ENCODE assay signal across 1 cellular context in the genomic region with DNA sequence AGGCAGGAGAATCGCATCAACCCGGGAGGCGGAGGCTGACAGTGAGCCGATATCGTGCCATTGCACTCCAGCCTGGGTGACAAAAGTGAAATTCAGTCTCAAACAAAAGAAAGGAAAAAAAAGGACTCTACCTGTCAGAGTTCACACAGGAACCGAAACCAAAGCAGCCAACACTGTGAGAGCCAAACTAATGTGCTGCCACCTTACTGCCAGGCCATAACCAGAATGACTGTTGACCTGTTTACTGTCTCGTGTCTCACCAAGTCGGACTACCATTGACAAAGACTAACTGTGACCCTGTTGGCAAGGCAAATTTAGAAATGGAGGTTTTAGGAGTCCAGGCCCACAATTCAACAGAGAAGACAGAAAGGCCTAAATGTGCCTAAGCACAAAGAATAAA.
TF ChIP-seq lines count a peak whose summit lies in the region.

No MANE protein-coding gene starts in this region.

TF ChIP-seq in GM23338, 12 proteins besides CTCF, POLR2A, EP300 and RAD21 (continued from another document):
- TF ChIP-seq, protein P1, sequence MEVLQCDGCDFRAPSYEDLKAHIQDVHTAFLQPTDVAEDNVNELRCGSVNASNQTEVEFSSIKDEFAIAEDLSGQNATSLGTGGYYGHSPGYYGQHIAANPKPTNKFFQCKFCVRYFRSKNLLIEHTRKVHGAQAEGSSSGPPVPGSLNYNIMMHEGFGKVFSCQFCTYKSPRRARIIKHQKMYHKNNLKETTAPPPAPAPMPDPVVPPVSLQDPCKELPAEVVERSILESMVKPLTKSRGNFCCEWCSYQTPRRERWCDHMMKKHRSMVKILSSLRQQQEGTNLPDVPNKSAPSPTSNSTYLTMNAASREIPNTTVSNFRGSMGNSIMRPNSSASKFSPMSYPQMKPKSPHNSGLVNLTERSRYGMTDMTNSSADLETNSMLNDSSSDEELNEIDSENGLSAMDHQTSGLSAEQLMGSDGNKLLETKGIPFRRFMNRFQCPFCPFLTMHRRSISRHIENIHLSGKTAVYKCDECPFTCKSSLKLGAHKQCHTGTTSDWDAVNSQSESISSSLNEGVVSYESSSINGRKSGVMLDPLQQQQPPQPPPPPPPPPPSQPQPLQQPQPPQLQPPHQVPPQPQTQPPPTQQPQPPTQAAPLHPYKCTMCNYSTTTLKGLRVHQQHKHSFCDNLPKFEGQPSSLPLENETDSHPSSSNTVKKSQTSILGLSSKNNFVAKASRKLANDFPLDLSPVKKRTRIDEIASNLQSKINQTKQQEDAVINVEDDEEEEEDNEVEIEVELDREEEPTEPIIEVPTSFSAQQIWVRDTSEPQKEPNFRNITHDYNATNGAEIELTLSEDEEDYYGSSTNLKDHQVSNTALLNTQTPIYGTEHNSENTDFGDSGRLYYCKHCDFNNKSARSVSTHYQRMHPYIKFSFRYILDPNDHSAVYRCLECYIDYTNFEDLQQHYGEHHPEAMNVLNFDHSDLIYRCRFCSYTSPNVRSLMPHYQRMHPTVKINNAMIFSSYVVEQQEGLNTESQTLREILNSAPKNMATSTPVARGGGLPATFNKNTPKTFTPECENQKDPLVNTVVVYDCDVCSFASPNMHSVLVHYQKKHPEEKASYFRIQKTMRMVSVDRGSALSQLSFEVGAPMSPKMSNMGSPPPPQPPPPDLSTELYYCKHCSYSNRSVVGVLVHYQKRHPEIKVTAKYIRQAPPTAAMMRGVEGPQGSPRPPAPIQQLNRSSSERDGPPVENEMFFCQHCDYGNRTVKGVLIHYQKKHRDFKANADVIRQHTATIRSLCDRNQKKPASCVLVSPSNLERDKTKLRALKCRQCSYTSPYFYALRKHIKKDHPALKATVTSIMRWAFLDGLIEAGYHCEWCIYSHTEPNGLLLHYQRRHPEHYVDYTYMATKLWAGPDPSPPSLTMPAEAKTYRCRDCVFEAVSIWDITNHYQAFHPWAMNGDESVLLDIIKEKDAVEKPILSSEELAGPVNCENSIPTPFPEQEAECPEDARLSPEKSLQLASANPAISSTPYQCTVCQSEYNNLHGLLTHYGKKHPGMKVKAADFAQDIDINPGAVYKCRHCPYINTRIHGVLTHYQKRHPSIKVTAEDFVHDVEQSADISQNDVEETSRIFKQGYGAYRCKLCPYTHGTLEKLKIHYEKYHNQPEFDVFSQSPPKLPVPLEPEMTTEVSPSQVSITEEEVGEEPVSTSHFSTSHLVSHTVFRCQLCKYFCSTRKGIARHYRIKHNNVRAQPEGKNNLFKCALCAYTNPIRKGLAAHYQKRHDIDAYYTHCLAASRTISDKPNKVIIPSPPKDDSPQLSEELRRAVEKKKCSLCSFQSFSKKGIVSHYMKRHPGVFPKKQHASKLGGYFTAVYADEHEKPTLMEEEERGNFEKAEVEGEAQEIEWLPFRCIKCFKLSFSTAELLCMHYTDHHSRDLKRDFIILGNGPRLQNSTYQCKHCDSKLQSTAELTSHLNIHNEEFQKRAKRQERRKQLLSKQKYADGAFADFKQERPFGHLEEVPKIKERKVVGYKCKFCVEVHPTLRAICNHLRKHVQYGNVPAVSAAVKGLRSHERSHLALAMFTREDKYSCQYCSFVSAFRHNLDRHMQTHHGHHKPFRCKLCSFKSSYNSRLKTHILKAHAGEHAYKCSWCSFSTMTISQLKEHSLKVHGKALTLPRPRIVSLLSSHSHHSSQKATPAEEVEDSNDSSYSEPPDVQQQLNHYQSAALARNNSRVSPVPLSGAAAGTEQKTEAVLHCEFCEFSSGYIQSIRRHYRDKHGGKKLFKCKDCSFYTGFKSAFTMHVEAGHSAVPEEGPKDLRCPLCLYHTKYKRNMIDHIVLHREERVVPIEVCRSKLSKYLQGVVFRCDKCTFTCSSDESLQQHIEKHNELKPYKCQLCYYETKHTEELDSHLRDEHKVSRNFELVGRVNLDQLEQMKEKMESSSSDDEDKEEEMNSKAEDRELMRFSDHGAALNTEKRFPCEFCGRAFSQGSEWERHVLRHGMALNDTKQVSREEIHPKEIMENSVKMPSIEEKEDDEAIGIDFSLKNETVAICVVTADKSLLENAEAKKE (CRISPR knock-in tag; IDR thresholded peaks at IDR 0.05): no peak
- TF ChIP-seq ZNF114 (CRISPR knock-in tag; IDR thresholded peaks at IDR 0.05) (no peak), NANOG (IDR thresholded peaks at IDR 0.05; ENCODE audit: borderline replicate concordance) (no peak), POLR2AphosphoS5 (IDR thresholded peaks at IDR 0.05; ENCODE audit: low read depth) (no peak), CREB1 (CRISPR knock-in tag; IDR thresholded peaks at IDR 0.05; ENCODE audit: low read depth) (no peak), EZH2phosphoT487 (IDR thresholded peaks at IDR 0.05; ENCODE audit: unreplicated experiment) (no peak), ZNF331 (CRISPR knock-in tag; IDR thresholded peaks at IDR 0.05; ENCODE audit: low read depth) (no peak)
- TF ChIP-seq, protein P2, sequence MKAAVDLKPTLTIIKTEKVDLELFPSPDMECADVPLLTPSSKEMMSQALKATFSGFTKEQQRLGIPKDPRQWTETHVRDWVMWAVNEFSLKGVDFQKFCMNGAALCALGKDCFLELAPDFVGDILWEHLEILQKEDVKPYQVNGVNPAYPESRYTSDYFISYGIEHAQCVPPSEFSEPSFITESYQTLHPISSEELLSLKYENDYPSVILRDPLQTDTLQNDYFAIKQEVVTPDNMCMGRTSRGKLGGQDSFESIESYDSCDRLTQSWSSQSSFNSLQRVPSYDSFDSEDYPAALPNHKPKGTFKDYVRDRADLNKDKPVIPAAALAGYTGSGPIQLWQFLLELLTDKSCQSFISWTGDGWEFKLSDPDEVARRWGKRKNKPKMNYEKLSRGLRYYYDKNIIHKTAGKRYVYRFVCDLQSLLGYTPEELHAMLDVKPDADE (IDR thresholded peaks at IDR 0.05): no peak
